ENCODE assay signal across 24 cellular contexts in genomic region chr20:43702502-43702901, GRCh38. TPM values are rescaled to one million over a fixed set of nuclear protein-coding genes. Genes with fewer than 3 reads are reported as not detected.
"Had no signal": no experiment of that assay in that cellular context is flagged by ENCODE, and none has a peak within 500 bp of the region (broad histone marks: within the 10 kb centered on the region; RNA-seq: fewer than 3 reads in every experiment).

No MANE protein-coding gene starts in this region.

- H3K27ac Mint-ChIP-seq: T-cell; T-helper 1 cell treated with Interleukin-12 subunit alpha and Interleukin-12 subunit beta and Interleukin-4 antibody, amounts not matched to agents 30 μg/mL and 1 μg/mL, for 36 hours had no signal

- H3K9ac ChIP-seq: SK-N-SH had no signal

- H3K9me3 ChIP-seq: SK-N-SH had no signal

- H3K9me2 ChIP-seq: SK-N-SH had no signal

- H3K36me3 Mint-ChIP-seq: T-cell had no signal

- H3K4me2 ChIP-seq: SK-N-SH had no signal

- ATAC-seq: Panc1, PC-3, T-cell had no signal

- H3K27ac ChIP-seq: HL-60 had no signal

- H3K4me3 Mint-ChIP-seq: T-cell; T-helper 1 cell treated with Interleukin-12 subunit alpha and Interleukin-12 subunit beta and Interleukin-4 antibody, amounts not matched to agents 30 μg/mL and 1 μg/mL, for 36 hours had no signal

- DNase-seq: Karpas-422, KG1, MM.1S, NCI-H1092 treated with DMSO at 0.1 percent for 48 hours, NCI-H1436, NCI-H187, NCI-H2029, NCI-H2081 treated with DMSO at 0.1 percent for 48 hours, NCI-H2171, NCI-H226, NCI-H446, NCI-H510A, NCI-H524 treated with DMSO at 0.1 percent for 48 hours, NCI-H69, NCI-H774, PC-3, SHP77, SK-N-SH, SW 1271, T-cell had no signal

- H3K9me3 Mint-ChIP-seq: T-cell; T-helper 1 cell treated with Interleukin-12 subunit alpha and Interleukin-12 subunit beta and Interleukin-4 antibody, amounts not matched to agents 30 μg/mL and 1 μg/mL, for 36 hours had no signal

- H3K27me3 Mint-ChIP-seq: T-cell had no signal

RNA-seq across cellular contexts. Expression of gene GTSF1L, which starts 24.3 kb away (rescaled TPM):
- total RNA-seq: PC-3, SK-MEL-5 had no signal
- polyA plus RNA-seq: SK-N-SH had no signal
